Comparison of ENCODE assay signal across 1 cellular context in genomic region chr20:41137412-41138216, GRCh38.
A peak's percentile ranks its signal among the peaks of the same experiment; 100 is the strongest.
TF ChIP-seq lines count a peak whose summit lies in the region.

Gene PLCG1, plus strand, starts transcription at chr20:41137543. Its CDS starts 99 bp downstream, at chr20:41137642.

TF ChIP-seq in GM12878, 131 proteins besides CTCF, POLR2A, EP300 and RAD21 (continued from another document and continues in another):
- 0 out of 2 replicates have a peak, but pooled peaks have one; percentile 30 for TF ChIP-seq IRF3 (IDR thresholded peaks at IDR 0.05)
- no peak for TF ChIP-seq SIN3A (IDR thresholded peaks at IDR 0.05; ENCODE audit: low read depth, low read length)
- TF ChIP-seq SMARCA5 (IDR thresholded peaks at IDR 0.05): peak; percentile 82
- no peak for TF ChIP-seq ASH2L (IDR thresholded peaks at IDR 0.05; ENCODE audit: borderline replicate concordance, low read depth)
- peak; percentile 25; the same call in 1 of the 2 replicates for TF ChIP-seq LARP7 (IDR thresholded peaks at IDR 0.05)
- 0 out of 2 replicates have a peak, but pooled peaks have one; percentile 33 for TF ChIP-seq GABPA (IDR thresholded peaks at IDR 0.05; ENCODE audit: low read depth)
- peak; percentile 77 to 84 for TF ChIP-seq BHLHE40 (IDR thresholded peaks at IDR 0.05; ENCODE audit: borderline replicate concordance in 1 of 2, low read depth in 2 of 2, low read length in 1 of 2)
- peak; percentile 8; the same call in 1 of the 2 replicates for TF ChIP-seq ZNF687 (IDR thresholded peaks at IDR 0.05)
- peak in 1 of 2 experiments; percentile 83; a peak in 2 of 3 replicates for TF ChIP-seq EGR1 (IDR thresholded peaks at IDR 0.05; ENCODE audit: borderline replicate concordance in 1 of 2, low read depth in 2 of 2, low read length in 2 of 2)
- no peak for TF ChIP-seq CBX5 (IDR thresholded peaks at IDR 0.05; ENCODE audit: low read depth)
- TF ChIP-seq YY1 (IDR thresholded peaks at IDR 0.05; ENCODE audit: low read depth, low read length): no peak; the same call in none of the 2 replicates
- TF ChIP-seq POLR2AphosphoS2 (IDR thresholded peaks at IDR 0.05; ENCODE audit: low read depth, low read length): no peak
- TF ChIP-seq PAX5 (IDR thresholded peaks at IDR 0.05; ENCODE audit: borderline replicate concordance, low read depth, low read length): 0 out of 2 replicates have a peak, but pooled peaks have one; percentile 27
- TF ChIP-seq ESRRA (IDR thresholded peaks at IDR 0.05; ENCODE audit: low read length): no peak
- peak; percentile 30 for TF ChIP-seq DPF2 (IDR thresholded peaks at IDR 0.05)
- peak; percentile 52; the same call in 1 of the 2 replicates for TF ChIP-seq ZNF592 (IDR thresholded peaks at IDR 0.05)
- no peak for TF ChIP-seq IRF4 (IDR thresholded peaks at IDR 0.05; ENCODE audit: low read depth, low read length)
- TF ChIP-seq IKZF1 (conservative IDR thresholded peaks at IDR 0.05): peak; percentile 3; the same call in 1 of the 2 replicates
- no peak for TF ChIP-seq E4F1 (IDR thresholded peaks at IDR 0.05; ENCODE audit: borderline replicate concordance, partially characterized antibody)
- TF ChIP-seq TCF12 (IDR thresholded peaks at IDR 0.05; ENCODE audit: low read depth, low read length): no peak
- TF ChIP-seq HDAC6 (IDR thresholded peaks at IDR 0.05; ENCODE audit: unreplicated experiment): no peak
- TF ChIP-seq PKNOX1 (IDR thresholded peaks at IDR 0.05): 0 out of 2 replicates have a peak, but pooled peaks have one; percentile 36
- TF ChIP-seq POU2F2 (IDR thresholded peaks at IDR 0.05; ENCODE audit: borderline replicate concordance, low read depth, low read length): no peak
- no peak for TF ChIP-seq SMC3 (IDR thresholded peaks at IDR 0.05; ENCODE audit: borderline replicate concordance, low read length)
- TF ChIP-seq USF1 (IDR thresholded peaks at IDR 0.05; ENCODE audit: borderline replicate concordance, extremely low read length, insufficient read depth, low read depth, low read length): peak; percentile 84
- TF ChIP-seq MXI1 (IDR thresholded peaks at IDR 0.05; ENCODE audit: low read depth, low read length): 0 out of 2 replicates have a peak, but pooled peaks have one; percentile 40
- peak; percentile 35; the same call in 1 of the 2 replicates for TF ChIP-seq ZBTB11 (CRISPR knock-in tag; IDR thresholded peaks at IDR 0.05)
- peak; percentile 44 for TF ChIP-seq NKRF (conservative IDR thresholded peaks at IDR 0.05)
- no peak for TF ChIP-seq PRDM15 (CRISPR knock-in tag; IDR thresholded peaks at IDR 0.05)
- no peak for TF ChIP-seq MYB (IDR thresholded peaks at IDR 0.05; ENCODE audit: borderline replicate concordance, low read depth, low read length)
